In genomic region chr17:75393523-75394331, GRCh38 we compare ENCODE assay signal across 8 cellular contexts. TPM values are rescaled to one million over a fixed set of nuclear protein-coding genes. Genes with fewer than 3 reads are reported as not detected.
DNase-seq lines count a peak whose midpoint lies in the region; ATAC-seq and TF ChIP-seq lines count a peak whose summit lies in the region.

No MANE protein-coding gene starts in this region.

- peak overlapping the region; percentile 68 for H3K9ac ChIP-seq in HCT116 (ENCODE audit: low read length)
- peak overlapping the region; percentile 86 for H3K9ac ChIP-seq in SK-N-MC (ENCODE audit: insufficient read length)

- H3K4me3 ChIP-seq in HCT116 (replicated peaks in 1 of 2; ENCODE audit: low read depth in 1 of 2, low read length in 2 of 2) (peak overlapping the region; percentile 50 to 75), NB4 (ENCODE audit: low read depth, low read length) (peak overlapping the region; percentile 71), SK-N-MC (peak overlapping the region; percentile 87), suprapubic skin (peak overlapping the region; percentile 58)

- TF ChIP-seq CTCF in HCT116 (IDR thresholded peaks at IDR 0.05 in 2 of 3, conservative IDR thresholded peaks at IDR 0.05 in 1 of 3; ENCODE audit: borderline replicate concordance in 1 of 3, insufficient read depth in 1 of 3, low read depth in 2 of 3, low read length in 2 of 3), result no peak; a peak in 1 of 6 replicates
- TF ChIP-seq CTCF in NB4 (IDR thresholded peaks at IDR 0.05; ENCODE audit: low read depth, low read length), result no peak
- TF ChIP-seq CTCF in suprapubic skin (IDR thresholded peaks at IDR 0.05), result peak in 1 of 2 donors; percentile 17

- H3K4me1 Mint-ChIP-seq in activated naive CD4-positive, alpha-beta T cell treated with anti-CD3 and anti-CD28 coated beads, Interleukin-2, amount 50 U/mL, for 24 hours, result peaks cover 86% of the 10 kb centered on the region

- POLR2A ChIA-PET in HCT116 (lab: Charles Lee), result interaction anchor here (0.6 to 3.0 kb wide), 16 partner anchors 12 to 132 kb away, joined by 3 to 27 read pairs (median 4); partner anchors contain the start of genes GRB2, MIF4GD, MRPS7 and SLC25A19

- DNase-seq in EL (peak; percentile 99), HCT116 (ENCODE audit: low read depth, low spot score) (peak; percentile 95), NB4 (ENCODE audit: low read depth) (peak; percentile 97), SK-N-MC (ENCODE audit: low read depth, low spot score) (peak; percentile 88), glomerular visceral epithelial cell (ENCODE audit: extremely low spot score) (peak; percentile 99), occipital lobe (lab: John Stamatoyannopoulos, UW) (peak; percentile 98), suprapubic skin (ENCODE audit: low spot score in 2 of 2) (peak; percentile 98)

- no peaks in the 10 kb centered on the region for H3K9me2 ChIP-seq in HCT116 (ENCODE audit: insufficient read depth)

- no peak for TF ChIP-seq RAD21 in HCT116 (IDR thresholded peaks at IDR 0.05; ENCODE audit: low read depth)

- H3K27me3 ChIP-seq in HCT116 (ENCODE audit: insufficient read depth, low read length), result no peaks in the 10 kb centered on the region
- H3K27me3 ChIP-seq in suprapubic skin, result no peaks in the 10 kb centered on the region

- intact Hi-C loops in HCT116 (cut with micrococcal nuclease), result no loop called here

- H3K4me1 ChIP-seq in HCT116 (ENCODE audit: control insufficient read depth in 1 of 2, insufficient read depth in 2 of 2, low read length in 2 of 2) (peaks cover 23 to 30% of the 10 kb centered on the region in 2 experiments), suprapubic skin (peaks cover 51% of the 10 kb centered on the region)

- H3K4me2 ChIP-seq in HCT116 (ENCODE audit: low read length), result peak overlapping the region; percentile 87

- peaks cover 24% of the 10 kb centered on the region; the same call in 1 of the 2 replicates for H4K20me1 ChIP-seq in HCT116 (ENCODE audit: insufficient read depth)

- no peak overlapping the region for H2AFZ ChIP-seq in HCT116 (ENCODE audit: low read depth, low read length, poor library complexity, severe bottlenecking)

- H3K36me3 ChIP-seq in HCT116 (ENCODE audit: control insufficient read depth in 1 of 2, insufficient read depth in 2 of 2, low read length in 2 of 2) (peaks cover 12 to 27% of the 10 kb centered on the region in 2 experiments; a peak in 3 of 4 replicates), SK-N-MC (ENCODE audit: insufficient read depth, low read length) (peaks cover 22% of the 10 kb centered on the region), suprapubic skin (no peaks in the 10 kb centered on the region)

- H3K36me3 Mint-ChIP-seq in activated naive CD4-positive, alpha-beta T cell treated with anti-CD3 and anti-CD28 coated beads, Interleukin-2, amount 50 U/mL, for 24 hours, result peaks cover 17% of the 10 kb centered on the region

- H3K9me3 ChIP-seq in HCT116 (ENCODE audit: control insufficient read depth in 1 of 2, insufficient read depth in 1 of 2, low read depth in 1 of 2, low read length in 2 of 2) (no peaks in the 10 kb centered on the region), SK-N-MC (ENCODE audit: low read depth, low read length) (no peaks in the 10 kb centered on the region), suprapubic skin (no peaks in the 10 kb centered on the region)

- peak overlapping the region; percentile 97 for H3K4me3 Mint-ChIP-seq in activated naive CD4-positive, alpha-beta T cell treated with anti-CD3 and anti-CD28 coated beads, Interleukin-2, amount 50 U/mL, for 24 hours

- peak overlapping the region; percentile 94 for H3K27ac Mint-ChIP-seq in activated naive CD4-positive, alpha-beta T cell treated with anti-CD3 and anti-CD28 coated beads, Interleukin-2, amount 50 U/mL, for 24 hours

- WGBS in suprapubic skin, result under 1% methylated on average over 24 of the region's 28 CpGs

- RAD21 ChIA-PET in HCT116 (lab: Charles Lee; ENCODE audit: low non-redundant PET in 1 of 2, low total read pairs in 2 of 2, uncharacterized antibody in 2 of 2, unreplicated experiment in 2 of 2), result interaction anchor here in 1 of 2 experiments (1.3 to 1.5 kb wide), 2 partner anchors 12 to 84 kb away, joined by 3 read pairs; partner anchors contain the start of gene GRB2

- no peaks in the 10 kb centered on the region for H3K27me3 Mint-ChIP-seq in activated naive CD4-positive, alpha-beta T cell treated with anti-CD3 and anti-CD28 coated beads, Interleukin-2, amount 50 U/mL, for 24 hours

- no peak for TF ChIP-seq EP300 in suprapubic skin (IDR thresholded peaks at IDR 0.05)

- H3K79me2 ChIP-seq in HCT116 (ENCODE audit: insufficient read depth, low read length), result peaks cover 98% of the 10 kb centered on the region

- ATAC-seq in HCT116, result peak; percentile 99

- no peaks in the 10 kb centered on the region for H3K9me3 Mint-ChIP-seq in activated naive CD4-positive, alpha-beta T cell treated with anti-CD3 and anti-CD28 coated beads, Interleukin-2, amount 50 U/mL, for 24 hours

- no TSS peak for BruUV-seq in HCT116 (replicated peaks; lab: Mats Ljungman, UMichigan)

- peak; percentile 52 for TF ChIP-seq POLR2A in HCT116 (IDR thresholded peaks at IDR 0.05; ENCODE audit: borderline replicate concordance, extremely low read depth, insufficient read depth, insufficient read length)
- peak; percentile 34 for TF ChIP-seq POLR2A in NB4 (IDR thresholded peaks at IDR 0.05; ENCODE audit: extremely low read depth, insufficient read length)
- no peak for TF ChIP-seq POLR2A in suprapubic skin (IDR thresholded peaks at IDR 0.05)

- CTCF ChIA-PET in HCT116 (lab: Charles Lee), result interaction anchor here (1.0 to 2.0 kb wide), 6 partner anchors 11 to 208 kb away, joined by 3 to 10 read pairs (median 4); partner anchors contain the start of genes GRB2 and MIF4GD

- peak overlapping the region; percentile 60 for H3K27ac ChIP-seq in HCT116 (ENCODE audit: low read depth, low read length)
- H3K27ac ChIP-seq in SK-N-MC, result peak overlapping the region; percentile 49
- peak overlapping the region; percentile 81 for H3K27ac ChIP-seq in suprapubic skin

TF ChIP-seq in HCT116, 20 proteins besides CTCF, POLR2A, EP300 and RAD21 (continues in another document):
- no peak for TF ChIP-seq CEBPB (IDR thresholded peaks at IDR 0.05; ENCODE audit: low read depth)
- TF ChIP-seq POLR2AphosphoS5 (IDR thresholded peaks at IDR 0.05; ENCODE audit: low read depth, low read length), result peak; percentile 90
- TF ChIP-seq ZBTB33 (IDR thresholded peaks at IDR 0.05; ENCODE audit: extremely low read depth, insufficient replicate concordance, low read length), result peak; percentile 69
- TF ChIP-seq JUND (IDR thresholded peaks at IDR 0.05), result no peak
- no peak for TF ChIP-seq FOSL1 (IDR thresholded peaks at IDR 0.05; ENCODE audit: low read depth)
- peak; percentile 82 for TF ChIP-seq YY1 (IDR thresholded peaks at IDR 0.05; ENCODE audit: extremely low read depth, insufficient replicate concordance, low read depth, low read length)
- TF ChIP-seq SIN3A (IDR thresholded peaks at IDR 0.05; ENCODE audit: low read depth), result peak; percentile 50; the same call in 1 of the 2 replicates
- no peak for TF ChIP-seq ATF3 (IDR thresholded peaks at IDR 0.05)
- TF ChIP-seq MAX (IDR thresholded peaks at IDR 0.05), result peak; percentile 71
- TF ChIP-seq ZNF274 (IDR thresholded peaks at IDR 0.05; ENCODE audit: low read depth, low read length), result no peak
- peak; percentile 57 for TF ChIP-seq TCF7L2 (IDR thresholded peaks at IDR 0.05; ENCODE audit: borderline replicate concordance, extremely low read depth, insufficient read depth, insufficient read length)
- TF ChIP-seq ELF1 (IDR thresholded peaks at IDR 0.05; ENCODE audit: borderline replicate concordance, low read depth), result peak; percentile 84
- peak; percentile 61; the same call in 1 of the 2 replicates for TF ChIP-seq CBX3 (IDR thresholded peaks at IDR 0.05; ENCODE audit: low read depth)
- no peak for TF ChIP-seq EZH2phosphoT487 (IDR thresholded peaks at IDR 0.05; ENCODE audit: borderline replicate concordance)
- TF ChIP-seq SRF (IDR thresholded peaks at IDR 0.05; ENCODE audit: low read depth), result no peak; the same call in 1 of the 2 replicates
- no peak for TF ChIP-seq EGR1 (IDR thresholded peaks at IDR 0.05; ENCODE audit: low read depth)

RNA-seq across cellular contexts. Expression of gene GRB2, which starts 11.8 kb away (rescaled TPM):
- total RNA-seq in HCT116 (2021; ENCODE audit: unreplicated experiment) (146 TPM), occipital lobe (125 TPM), suprapubic skin (10 to 100 TPM; 44.9 to 62.6 (median 58.7) TPM)
- 64.2 and 76.7 TPM in 2 replicates for polyA plus RNA-seq in HCT116 (2012)

Comparison
In these comparisons a context has a peak if more than half of its experiments do, and no peak if none do; other contexts are left out.
1. Peak in every context shown above with its lines: DNase-seq, ATAC-seq, H3K4me3 ChIP-seq and H3K27ac ChIP-seq.
2. POLR2A ChIP-seq: peak in HCT116 (single experiment) and NB4 (single experiment); none in suprapubic skin (0 of 2).